ENCODE assay signal across 1 cellular context in the genomic region with DNA sequence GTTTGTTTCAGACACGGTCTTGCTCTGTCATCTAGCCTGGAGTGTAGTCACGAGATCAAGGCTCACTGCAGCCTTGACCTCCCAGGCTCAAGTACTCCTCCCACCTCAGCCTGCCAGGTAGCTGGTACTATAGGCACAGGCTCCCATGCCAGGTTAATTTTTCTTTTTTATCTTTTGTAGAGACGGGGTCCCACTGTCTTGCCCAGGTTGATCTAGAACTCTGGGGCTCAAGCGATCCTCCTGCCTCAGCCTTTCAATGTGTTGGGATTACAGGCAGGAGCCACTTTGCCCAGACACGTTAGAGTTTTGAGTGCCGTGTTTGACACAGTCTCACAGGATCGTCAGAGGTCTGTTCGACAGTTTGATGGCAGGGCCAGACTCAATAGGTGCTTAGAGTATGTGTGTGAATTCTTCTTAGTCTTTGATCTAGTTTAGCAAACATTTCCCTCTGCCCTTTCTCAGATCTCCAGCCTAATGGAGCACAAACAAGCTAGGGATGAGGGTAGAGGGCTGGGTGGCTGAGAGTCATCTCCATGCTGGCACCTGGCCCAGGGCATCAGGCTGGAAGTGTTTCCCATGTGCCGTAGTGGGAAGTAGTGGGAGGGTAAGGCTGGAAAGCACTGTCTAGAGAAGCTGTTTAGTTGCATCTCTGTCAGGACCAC.
A peak's percentile ranks its signal among the peaks of the same experiment; 100 is the strongest.
TF ChIP-seq lines count a peak whose summit lies in the region.

No MANE protein-coding gene starts in this region.

TF ChIP-seq in HepG2, 621 proteins besides CTCF, POLR2A, EP300 and RAD21 (continued from another document and continues in another):
- TF ChIP-seq, protein P1, sequence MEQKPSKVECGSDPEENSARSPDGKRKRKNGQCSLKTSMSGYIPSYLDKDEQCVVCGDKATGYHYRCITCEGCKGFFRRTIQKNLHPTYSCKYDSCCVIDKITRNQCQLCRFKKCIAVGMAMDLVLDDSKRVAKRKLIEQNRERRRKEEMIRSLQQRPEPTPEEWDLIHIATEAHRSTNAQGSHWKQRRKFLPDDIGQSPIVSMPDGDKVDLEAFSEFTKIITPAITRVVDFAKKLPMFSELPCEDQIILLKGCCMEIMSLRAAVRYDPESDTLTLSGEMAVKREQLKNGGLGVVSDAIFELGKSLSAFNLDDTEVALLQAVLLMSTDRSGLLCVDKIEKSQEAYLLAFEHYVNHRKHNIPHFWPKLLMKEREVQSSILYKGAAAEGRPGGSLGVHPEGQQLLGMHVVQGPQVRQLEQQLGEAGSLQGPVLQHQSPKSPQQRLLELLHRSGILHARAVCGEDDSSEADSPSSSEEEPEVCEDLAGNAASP (CRISPR knock-in tag; IDR thresholded peaks at IDR 0.05; ENCODE audit: borderline replicate concordance) = peak; percentile 23; the same call in 1 of the 2 replicates
- TF ChIP-seq SAP130 (CRISPR knock-in tag; IDR thresholded peaks at IDR 0.05; ENCODE audit: low read depth) (peak; percentile 76), ZNF644 (CRISPR knock-in tag; IDR thresholded peaks at IDR 0.05; ENCODE audit: low read depth) (0 out of 2 replicates have a peak, but pooled peaks have one; percentile 47), HNRNPL (IDR thresholded peaks at IDR 0.05; ENCODE audit: low read depth, low read length) (peak; percentile 76; the same call in 1 of the 2 replicates), DMAP1 (CRISPR knock-in tag; IDR thresholded peaks at IDR 0.05) (0 out of 2 replicates have a peak, but pooled peaks have one; percentile 36), ZNF121 (CRISPR knock-in tag; IDR thresholded peaks at IDR 0.05) (peak; percentile 85), TARDBP (CRISPR knock-in tag; IDR thresholded peaks at IDR 0.05) (0 out of 2 replicates have a peak, but pooled peaks have one; percentile 64), ZNF720 (CRISPR knock-in tag; IDR thresholded peaks at IDR 0.05) (no peak), ZNF850 (CRISPR knock-in tag; conservative IDR thresholded peaks at IDR 0.05) (no peak), ZNF607 (CRISPR knock-in tag; IDR thresholded peaks at IDR 0.05; ENCODE audit: borderline replicate concordance) (0 out of 2 replicates have a peak, but pooled peaks have one; percentile 26), HHEX (CRISPR knock-in tag; IDR thresholded peaks at IDR 0.05) (peak; percentile 37; the same call in 1 of the 2 replicates), BRD4 (CRISPR knock-in tag; IDR thresholded peaks at IDR 0.05) (0 out of 2 replicates have a peak, but pooled peaks have one; percentile 54), TCF7 (IDR thresholded peaks at IDR 0.05; ENCODE audit: low read depth) (peak; percentile 88), KAT8 (CRISPR knock-in tag; IDR thresholded peaks at IDR 0.05) (peak; percentile 39; the same call in 1 of the 2 replicates), SMAD3 (CRISPR knock-in tag; IDR thresholded peaks at IDR 0.05) (0 out of 2 replicates have a peak, but pooled peaks have one; percentile 42), SALL1 (CRISPR knock-in tag; IDR thresholded peaks at IDR 0.05) (peak; percentile 66), HDAC1 (CRISPR knock-in tag; IDR thresholded peaks at IDR 0.05) (peak; percentile 67; the same call in 1 of the 2 replicates), PCBP2 (optimal IDR thresholded peaks at IDR 0.05; ENCODE audit: low read depth, low read length, poor library complexity, severe bottlenecking) (no peak), MXI1 (IDR thresholded peaks at IDR 0.05; ENCODE audit: borderline replicate concordance, low read depth, low read length) (peak; percentile 53; the same call in 1 of the 3 replicates), NR2F1 (CRISPR knock-in tag; IDR thresholded peaks at IDR 0.05) (peak; percentile 16 to 36; a peak in 1 of 4 replicates), PLRG1 (conservative IDR thresholded peaks at IDR 0.05) (no peak), KDM6A (CRISPR knock-in tag; IDR thresholded peaks at IDR 0.05; ENCODE audit: low read depth) (peak; percentile 15; the same call in 1 of the 2 replicates), ZNF746 (CRISPR knock-in tag; IDR thresholded peaks at IDR 0.05) (peak; percentile 60; the same call in 1 of the 2 replicates), NR2C2 (CRISPR knock-in tag; IDR thresholded peaks at IDR 0.05; ENCODE audit: borderline replicate concordance) (peak; percentile 11; the same call in 1 of the 2 replicates)
- TF ChIP-seq, protein P2, sequence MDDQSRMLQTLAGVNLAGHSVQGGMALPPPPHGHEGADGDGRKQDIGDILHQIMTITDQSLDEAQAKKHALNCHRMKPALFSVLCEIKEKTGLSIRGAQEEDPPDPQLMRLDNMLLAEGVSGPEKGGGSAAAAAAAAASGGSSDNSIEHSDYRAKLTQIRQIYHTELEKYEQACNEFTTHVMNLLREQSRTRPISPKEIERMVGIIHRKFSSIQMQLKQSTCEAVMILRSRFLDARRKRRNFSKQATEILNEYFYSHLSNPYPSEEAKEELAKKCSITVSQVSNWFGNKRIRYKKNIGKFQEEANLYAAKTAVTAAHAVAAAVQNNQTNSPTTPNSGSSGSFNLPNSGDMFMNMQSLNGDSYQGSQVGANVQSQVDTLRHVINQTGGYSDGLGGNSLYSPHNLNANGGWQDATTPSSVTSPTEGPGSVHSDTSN (CRISPR knock-in tag; IDR thresholded peaks at IDR 0.05; ENCODE audit: borderline replicate concordance) = no peak
- TF ChIP-seq, protein P3, sequence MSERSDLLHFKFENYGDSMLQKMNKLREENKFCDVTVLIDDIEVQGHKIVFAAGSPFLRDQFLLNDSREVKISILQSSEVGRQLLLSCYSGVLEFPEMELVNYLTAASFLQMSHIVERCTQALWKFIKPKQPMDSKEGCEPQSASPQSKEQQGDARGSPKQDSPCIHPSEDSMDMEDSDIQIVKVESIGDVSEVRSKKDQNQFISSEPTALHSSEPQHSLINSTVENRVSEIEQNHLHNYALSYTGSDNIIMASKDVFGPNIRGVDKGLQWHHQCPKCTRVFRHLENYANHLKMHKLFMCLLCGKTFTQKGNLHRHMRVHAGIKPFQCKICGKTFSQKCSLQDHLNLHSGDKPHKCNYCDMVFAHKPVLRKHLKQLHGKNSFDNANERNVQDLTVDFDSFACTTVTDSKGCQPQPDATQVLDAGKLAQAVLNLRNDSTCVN (CRISPR knock-in tag; IDR thresholded peaks at IDR 0.05; ENCODE audit: borderline replicate concordance) = 0 out of 2 replicates have a peak, but pooled peaks have one; percentile 36
- TF ChIP-seq, protein P4, sequence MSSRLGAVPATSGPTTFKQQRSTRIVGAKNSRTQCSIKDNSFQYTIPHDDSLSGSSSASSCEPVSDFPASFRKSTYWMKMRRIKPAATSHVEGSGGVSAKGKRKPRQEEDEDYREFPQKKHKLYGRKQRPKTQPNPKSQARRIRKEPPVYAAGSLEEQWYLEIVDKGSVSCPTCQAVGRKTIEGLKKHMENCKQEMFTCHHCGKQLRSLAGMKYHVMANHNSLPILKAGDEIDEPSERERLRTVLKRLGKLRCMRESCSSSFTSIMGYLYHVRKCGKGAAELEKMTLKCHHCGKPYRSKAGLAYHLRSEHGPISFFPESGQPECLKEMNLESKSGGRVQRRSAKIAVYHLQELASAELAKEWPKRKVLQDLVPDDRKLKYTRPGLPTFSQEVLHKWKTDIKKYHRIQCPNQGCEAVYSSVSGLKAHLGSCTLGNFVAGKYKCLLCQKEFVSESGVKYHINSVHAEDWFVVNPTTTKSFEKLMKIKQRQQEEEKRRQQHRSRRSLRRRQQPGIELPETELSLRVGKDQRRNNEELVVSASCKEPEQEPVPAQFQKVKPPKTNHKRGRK (CRISPR knock-in tag; IDR thresholded peaks at IDR 0.05) = no peak
- TF ChIP-seq, protein P5, sequence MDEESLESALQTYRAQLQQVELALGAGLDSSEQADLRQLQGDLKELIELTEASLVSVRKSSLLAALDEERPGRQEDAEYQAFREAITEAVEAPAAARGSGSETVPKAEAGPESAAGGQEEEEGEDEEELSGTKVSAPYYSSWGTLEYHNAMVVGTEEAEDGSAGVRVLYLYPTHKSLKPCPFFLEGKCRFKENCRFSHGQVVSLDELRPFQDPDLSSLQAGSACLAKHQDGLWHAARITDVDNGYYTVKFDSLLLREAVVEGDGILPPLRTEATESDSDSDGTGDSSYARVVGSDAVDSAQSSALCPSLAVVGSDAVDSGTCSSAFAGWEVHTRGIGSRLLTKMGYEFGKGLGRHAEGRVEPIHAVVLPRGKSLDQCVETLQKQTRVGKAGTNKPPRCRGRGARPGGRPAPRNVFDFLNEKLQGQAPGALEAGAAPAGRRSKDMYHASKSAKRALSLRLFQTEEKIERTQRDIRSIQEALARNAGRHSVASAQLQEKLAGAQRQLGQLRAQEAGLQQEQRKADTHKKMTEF (CRISPR knock-in tag; IDR thresholded peaks at IDR 0.05) = no peak
- TF ChIP-seq, protein P6, sequence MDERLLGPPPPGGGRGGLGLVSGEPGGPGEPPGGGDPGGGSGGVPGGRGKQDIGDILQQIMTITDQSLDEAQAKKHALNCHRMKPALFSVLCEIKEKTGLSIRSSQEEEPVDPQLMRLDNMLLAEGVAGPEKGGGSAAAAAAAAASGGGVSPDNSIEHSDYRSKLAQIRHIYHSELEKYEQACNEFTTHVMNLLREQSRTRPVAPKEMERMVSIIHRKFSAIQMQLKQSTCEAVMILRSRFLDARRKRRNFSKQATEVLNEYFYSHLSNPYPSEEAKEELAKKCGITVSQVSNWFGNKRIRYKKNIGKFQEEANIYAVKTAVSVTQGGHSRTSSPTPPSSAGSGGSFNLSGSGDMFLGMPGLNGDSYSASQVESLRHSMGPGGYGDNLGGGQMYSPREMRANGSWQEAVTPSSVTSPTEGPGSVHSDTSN (CRISPR knock-in tag; IDR thresholded peaks at IDR 0.05) = no peak
- TF ChIP-seq, protein P7, sequence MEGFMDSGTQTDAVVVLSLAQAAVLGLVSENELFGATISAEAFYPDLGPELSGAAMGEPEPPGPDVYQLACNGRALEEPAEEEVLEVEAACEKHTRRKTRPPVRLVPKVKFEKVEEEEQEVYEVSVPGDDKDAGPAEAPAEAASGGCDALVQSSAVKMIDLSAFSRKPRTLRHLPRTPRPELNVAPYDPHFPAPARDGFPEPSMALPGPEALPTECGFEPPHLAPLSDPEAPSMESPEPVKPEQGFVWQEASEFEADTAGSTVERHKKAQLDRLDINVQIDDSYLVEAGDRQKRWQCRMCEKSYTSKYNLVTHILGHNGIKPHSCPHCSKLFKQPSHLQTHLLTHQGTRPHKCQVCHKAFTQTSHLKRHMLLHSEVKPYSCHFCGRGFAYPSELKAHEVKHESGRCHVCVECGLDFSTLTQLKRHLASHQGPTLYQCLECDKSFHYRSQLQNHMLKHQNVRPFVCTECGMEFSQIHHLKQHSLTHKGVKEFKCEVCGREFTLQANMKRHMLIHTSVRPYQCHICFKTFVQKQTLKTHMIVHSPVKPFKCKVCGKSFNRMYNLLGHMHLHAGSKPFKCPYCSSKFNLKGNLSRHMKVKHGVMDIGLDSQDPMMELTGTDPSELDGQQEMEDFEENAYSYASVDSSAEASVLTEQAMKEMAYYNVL (CRISPR knock-in tag; IDR thresholded peaks at IDR 0.05; ENCODE audit: borderline replicate concordance) = peak; percentile 58; the same call in 1 of the 2 replicates
- TF ChIP-seq, protein P8, sequence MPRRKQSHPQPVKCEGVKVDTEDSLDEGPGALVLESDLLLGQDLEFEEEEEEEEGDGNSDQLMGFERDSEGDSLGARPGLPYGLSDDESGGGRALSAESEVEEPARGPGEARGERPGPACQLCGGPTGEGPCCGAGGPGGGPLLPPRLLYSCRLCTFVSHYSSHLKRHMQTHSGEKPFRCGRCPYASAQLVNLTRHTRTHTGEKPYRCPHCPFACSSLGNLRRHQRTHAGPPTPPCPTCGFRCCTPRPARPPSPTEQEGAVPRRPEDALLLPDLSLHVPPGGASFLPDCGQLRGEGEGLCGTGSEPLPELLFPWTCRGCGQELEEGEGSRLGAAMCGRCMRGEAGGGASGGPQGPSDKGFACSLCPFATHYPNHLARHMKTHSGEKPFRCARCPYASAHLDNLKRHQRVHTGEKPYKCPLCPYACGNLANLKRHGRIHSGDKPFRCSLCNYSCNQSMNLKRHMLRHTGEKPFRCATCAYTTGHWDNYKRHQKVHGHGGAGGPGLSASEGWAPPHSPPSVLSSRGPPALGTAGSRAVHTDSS (CRISPR knock-in tag; conservative IDR thresholded peaks at IDR 0.05) = no peak
- TF ChIP-seq, protein P9, sequence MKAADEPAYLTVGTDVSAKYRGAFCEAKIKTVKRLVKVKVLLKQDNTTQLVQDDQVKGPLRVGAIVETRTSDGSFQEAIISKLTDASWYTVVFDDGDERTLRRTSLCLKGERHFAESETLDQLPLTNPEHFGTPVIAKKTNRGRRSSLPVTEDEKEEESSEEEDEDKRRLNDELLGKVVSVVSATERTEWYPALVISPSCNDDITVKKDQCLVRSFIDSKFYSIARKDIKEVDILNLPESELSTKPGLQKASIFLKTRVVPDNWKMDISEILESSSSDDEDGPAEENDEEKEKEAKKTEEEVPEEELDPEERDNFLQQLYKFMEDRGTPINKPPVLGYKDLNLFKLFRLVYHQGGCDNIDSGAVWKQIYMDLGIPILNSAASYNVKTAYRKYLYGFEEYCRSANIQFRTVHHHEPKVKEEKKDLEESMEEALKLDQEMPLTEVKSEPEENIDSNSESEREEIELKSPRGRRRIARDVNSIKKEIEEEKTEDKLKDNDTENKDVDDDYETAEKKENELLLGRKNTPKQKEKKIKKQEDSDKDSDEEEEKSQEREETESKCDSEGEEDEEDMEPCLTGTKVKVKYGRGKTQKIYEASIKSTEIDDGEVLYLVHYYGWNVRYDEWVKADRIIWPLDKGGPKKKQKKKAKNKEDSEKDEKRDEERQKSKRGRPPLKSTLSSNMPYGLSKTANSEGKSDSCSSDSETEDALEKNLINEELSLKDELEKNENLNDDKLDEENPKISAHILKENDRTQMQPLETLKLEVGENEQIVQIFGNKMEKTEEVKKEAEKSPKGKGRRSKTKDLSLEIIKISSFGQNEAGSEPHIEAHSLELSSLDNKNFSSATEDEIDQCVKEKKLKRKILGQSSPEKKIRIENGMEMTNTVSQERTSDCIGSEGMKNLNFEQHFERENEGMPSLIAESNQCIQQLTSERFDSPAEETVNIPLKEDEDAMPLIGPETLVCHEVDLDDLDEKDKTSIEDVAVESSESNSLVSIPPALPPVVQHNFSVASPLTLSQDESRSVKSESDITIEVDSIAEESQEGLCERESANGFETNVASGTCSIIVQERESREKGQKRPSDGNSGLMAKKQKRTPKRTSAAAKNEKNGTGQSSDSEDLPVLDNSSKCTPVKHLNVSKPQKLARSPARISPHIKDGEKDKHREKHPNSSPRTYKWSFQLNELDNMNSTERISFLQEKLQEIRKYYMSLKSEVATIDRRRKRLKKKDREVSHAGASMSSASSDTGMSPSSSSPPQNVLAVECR (CRISPR knock-in tag; IDR thresholded peaks at IDR 0.05; ENCODE audit: borderline replicate concordance) = no peak; the same call in 1 of the 2 replicates
- TF ChIP-seq, protein P10, sequence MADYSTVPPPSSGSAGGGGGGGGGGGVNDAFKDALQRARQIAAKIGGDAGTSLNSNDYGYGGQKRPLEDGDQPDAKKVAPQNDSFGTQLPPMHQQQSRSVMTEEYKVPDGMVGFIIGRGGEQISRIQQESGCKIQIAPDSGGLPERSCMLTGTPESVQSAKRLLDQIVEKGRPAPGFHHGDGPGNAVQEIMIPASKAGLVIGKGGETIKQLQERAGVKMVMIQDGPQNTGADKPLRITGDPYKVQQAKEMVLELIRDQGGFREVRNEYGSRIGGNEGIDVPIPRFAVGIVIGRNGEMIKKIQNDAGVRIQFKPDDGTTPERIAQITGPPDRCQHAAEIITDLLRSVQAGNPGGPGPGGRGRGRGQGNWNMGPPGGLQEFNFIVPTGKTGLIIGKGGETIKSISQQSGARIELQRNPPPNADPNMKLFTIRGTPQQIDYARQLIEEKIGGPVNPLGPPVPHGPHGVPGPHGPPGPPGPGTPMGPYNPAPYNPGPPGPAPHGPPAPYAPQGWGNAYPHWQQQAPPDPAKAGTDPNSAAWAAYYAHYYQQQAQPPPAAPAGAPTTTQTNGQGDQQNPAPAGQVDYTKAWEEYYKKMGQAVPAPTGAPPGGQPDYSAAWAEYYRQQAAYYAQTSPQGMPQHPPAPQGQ (CRISPR knock-in tag; IDR thresholded peaks at IDR 0.05; ENCODE audit: borderline replicate concordance) = no peak
